In the genomic region with DNA sequence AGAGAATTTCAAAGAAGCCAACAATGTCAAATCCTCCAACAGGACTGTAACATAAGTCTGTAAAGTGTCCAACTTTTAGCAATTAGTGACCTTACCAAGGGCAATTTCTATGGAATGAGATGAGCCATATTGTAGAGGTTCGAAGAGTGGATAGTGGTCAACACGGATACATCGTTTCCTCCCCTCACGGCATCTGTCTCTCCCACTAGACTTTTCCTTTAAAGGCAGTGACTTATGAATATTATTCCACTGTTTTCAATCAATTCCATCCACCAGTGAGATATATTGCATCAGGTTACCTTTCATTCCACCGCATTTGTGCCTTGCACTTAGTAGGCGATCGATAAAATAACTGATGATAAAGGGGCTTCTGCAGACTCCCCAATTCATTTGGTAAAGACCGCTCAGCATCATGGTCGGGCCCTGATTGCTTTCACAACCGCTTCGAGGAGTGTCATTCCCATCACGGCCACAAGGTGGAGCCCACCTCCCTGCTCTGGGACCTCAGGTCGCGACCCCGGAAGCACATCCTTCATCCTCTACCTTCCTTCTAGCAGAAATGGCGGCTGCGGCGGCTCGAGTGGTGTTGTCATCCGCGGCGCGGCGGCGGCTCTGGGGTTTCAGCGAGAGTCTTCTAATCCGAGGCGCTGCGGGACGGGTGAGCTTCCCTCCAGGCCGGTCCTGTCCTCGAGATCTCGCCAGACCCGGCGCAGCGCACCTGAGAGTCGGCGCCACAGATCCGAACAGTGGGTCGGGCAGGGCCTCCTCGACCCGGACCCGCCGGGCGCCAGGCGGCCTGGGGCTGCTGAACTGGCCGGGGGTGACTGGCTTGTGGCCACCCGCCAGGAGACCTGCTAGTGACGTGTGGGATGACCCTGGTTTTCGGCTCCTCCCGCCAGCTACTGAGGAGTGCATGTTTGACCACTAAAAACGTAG, we compare ENCODE assay signal across 1 cellular context.
TF ChIP-seq lines count a peak whose summit lies in the region.

A gene with protein sequence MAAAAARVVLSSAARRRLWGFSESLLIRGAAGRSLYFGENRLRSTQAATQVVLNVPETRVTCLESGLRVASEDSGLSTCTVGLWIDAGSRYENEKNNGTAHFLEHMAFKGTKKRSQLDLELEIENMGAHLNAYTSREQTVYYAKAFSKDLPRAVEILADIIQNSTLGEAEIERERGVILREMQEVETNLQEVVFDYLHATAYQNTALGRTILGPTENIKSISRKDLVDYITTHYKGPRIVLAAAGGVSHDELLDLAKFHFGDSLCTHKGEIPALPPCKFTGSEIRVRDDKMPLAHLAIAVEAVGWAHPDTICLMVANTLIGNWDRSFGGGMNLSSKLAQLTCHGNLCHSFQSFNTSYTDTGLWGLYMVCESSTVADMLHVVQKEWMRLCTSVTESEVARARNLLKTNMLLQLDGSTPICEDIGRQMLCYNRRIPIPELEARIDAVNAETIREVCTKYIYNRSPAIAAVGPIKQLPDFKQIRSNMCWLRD (plus strand): TSS at position 535 of the 936 bp plus-strand sequence. CDS start 25 bp downstream, at position 560.

TF ChIP-seq in K562, 482 proteins besides CTCF, POLR2A, EP300 and RAD21 (continued from another document and continues in another):
- TF ChIP-seq ZNF143 (CRISPR knock-in tag; IDR thresholded peaks at IDR 0.05) = no peak
- no peak for TF ChIP-seq NELFE (IDR thresholded peaks at IDR 0.05; ENCODE audit: insufficient read depth, insufficient read length)
- no peak for TF ChIP-seq ASH1L (IDR thresholded peaks at IDR 0.05; ENCODE audit: borderline replicate concordance, low read depth, partially characterized antibody)
- no peak for TF ChIP-seq ZNF584 (CRISPR knock-in tag; IDR thresholded peaks at IDR 0.05; ENCODE audit: low read depth)
- TF ChIP-seq FOS (IDR thresholded peaks at IDR 0.05; ENCODE audit: extremely low read depth, insufficient read length) = no peak
- TF ChIP-seq, protein P1, sequence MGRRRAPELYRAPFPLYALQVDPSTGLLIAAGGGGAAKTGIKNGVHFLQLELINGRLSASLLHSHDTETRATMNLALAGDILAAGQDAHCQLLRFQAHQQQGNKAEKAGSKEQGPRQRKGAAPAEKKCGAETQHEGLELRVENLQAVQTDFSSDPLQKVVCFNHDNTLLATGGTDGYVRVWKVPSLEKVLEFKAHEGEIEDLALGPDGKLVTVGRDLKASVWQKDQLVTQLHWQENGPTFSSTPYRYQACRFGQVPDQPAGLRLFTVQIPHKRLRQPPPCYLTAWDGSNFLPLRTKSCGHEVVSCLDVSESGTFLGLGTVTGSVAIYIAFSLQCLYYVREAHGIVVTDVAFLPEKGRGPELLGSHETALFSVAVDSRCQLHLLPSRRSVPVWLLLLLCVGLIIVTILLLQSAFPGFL (CRISPR knock-in tag; IDR thresholded peaks at IDR 0.05) = 0 out of 2 replicates have a peak, but pooled peaks have one; percentile 17
- TF ChIP-seq EHMT2 (IDR thresholded peaks at IDR 0.05) = peak; percentile 67; the same call in 1 of the 2 replicates
- no peak for TF ChIP-seq KLF10 (CRISPR knock-in tag; IDR thresholded peaks at IDR 0.05)
- TF ChIP-seq MCM5 (IDR thresholded peaks at IDR 0.05; ENCODE audit: low read depth) = no peak
- TF ChIP-seq ZNF316 (IDR thresholded peaks at IDR 0.05) = no peak; the same call in 1 of the 2 replicates
- peak; percentile 92 for TF ChIP-seq POLR2AphosphoS5 (IDR thresholded peaks at IDR 0.05; ENCODE audit: control insufficient read depth, insufficient read depth, low read depth, low read length)
- TF ChIP-seq SAFB2 (IDR thresholded peaks at IDR 0.05; ENCODE audit: borderline replicate concordance, low read depth, low read length, severe bottlenecking) = no peak
- peak; percentile 61 for TF ChIP-seq NEUROD1 (IDR thresholded peaks at IDR 0.05; ENCODE audit: borderline replicate concordance, low read depth, low read length, partially characterized antibody)
- peak; percentile 85 for TF ChIP-seq ESRRA (IDR thresholded peaks at IDR 0.05; ENCODE audit: borderline replicate concordance, low read depth)
- no peak for TF ChIP-seq GATA2 (CRISPR knock-in tag; IDR thresholded peaks at IDR 0.05)
- peak; percentile 90 for TF ChIP-seq XRCC5 (IDR thresholded peaks at IDR 0.05; ENCODE audit: low read depth, low read length)
- TF ChIP-seq, protein P2, sequence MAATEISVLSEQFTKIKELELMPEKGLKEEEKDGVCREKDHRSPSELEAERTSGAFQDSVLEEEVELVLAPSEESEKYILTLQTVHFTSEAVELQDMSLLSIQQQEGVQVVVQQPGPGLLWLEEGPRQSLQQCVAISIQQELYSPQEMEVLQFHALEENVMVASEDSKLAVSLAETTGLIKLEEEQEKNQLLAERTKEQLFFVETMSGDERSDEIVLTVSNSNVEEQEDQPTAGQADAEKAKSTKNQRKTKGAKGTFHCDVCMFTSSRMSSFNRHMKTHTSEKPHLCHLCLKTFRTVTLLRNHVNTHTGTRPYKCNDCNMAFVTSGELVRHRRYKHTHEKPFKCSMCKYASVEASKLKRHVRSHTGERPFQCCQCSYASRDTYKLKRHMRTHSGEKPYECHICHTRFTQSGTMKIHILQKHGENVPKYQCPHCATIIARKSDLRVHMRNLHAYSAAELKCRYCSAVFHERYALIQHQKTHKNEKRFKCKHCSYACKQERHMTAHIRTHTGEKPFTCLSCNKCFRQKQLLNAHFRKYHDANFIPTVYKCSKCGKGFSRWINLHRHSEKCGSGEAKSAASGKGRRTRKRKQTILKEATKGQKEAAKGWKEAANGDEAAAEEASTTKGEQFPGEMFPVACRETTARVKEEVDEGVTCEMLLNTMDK (IDR thresholded peaks at IDR 0.05; ENCODE audit: borderline replicate concordance, insufficient read depth, low read depth, low read length, poor library complexity, severe bottlenecking) = peak; percentile 92
- peak; percentile 82 for TF ChIP-seq CREM (IDR thresholded peaks at IDR 0.05; ENCODE audit: low read depth)
- peak; percentile 48; the same call in 1 of the 2 replicates for TF ChIP-seq SOX6 (IDR thresholded peaks at IDR 0.05)
- TF ChIP-seq, protein P3, sequence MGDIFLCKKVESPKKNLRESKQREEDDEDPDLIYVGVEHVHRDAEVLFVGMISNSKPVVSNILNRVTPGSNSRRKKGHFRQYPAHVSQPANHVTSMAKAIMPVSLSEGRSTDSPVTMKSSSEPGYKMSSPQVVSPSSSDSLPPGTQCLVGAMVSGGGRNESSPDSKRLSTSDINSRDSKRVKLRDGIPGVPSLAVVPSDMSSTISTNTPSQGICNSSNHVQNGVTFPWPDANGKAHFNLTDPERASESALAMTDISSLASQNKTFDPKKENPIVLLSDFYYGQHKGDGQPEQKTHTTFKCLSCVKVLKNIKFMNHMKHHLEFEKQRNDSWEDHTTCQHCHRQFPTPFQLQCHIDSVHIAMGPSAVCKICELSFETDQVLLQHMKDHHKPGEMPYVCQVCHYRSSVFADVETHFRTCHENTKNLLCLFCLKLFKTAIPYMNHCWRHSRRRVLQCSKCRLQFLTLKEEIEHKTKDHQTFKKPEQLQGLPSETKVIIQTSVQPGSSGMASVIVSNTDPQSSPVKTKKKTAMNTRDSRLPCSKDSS (IDR thresholded peaks at IDR 0.05; ENCODE audit: low read depth, partially characterized antibody) = no peak
- TF ChIP-seq, protein P4, sequence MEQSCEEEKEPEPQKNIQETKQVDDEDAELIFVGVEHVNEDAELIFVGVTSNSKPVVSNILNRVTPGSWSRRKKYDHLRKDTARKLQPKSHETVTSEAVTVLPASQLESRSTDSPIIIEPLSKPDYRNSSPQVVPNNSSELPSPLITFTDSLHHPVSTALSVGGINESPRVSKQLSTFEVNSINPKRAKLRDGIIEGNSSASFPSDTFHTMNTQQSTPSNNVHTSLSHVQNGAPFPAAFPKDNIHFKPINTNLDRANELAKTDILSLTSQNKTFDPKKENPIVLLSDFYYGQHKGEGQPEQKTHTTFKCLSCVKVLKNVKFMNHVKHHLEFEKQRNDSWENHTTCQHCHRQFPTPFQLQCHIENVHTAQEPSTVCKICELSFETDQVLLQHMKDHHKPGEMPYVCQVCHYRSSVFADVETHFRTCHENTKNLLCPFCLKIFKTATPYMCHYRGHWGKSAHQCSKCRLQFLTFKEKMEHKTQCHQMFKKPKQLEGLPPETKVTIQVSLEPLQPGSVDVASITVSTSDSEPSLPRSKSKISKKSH (CRISPR knock-in tag; IDR thresholded peaks at IDR 0.05) = no peak
- peak; percentile 42; the same call in 1 of the 2 replicates for TF ChIP-seq KLF1 (tag; IDR thresholded peaks at IDR 0.05)
- TF ChIP-seq ADNP (tag; IDR thresholded peaks at IDR 0.05) = no peak
- TF ChIP-seq CTBP1 (IDR thresholded peaks at IDR 0.05; ENCODE audit: borderline replicate concordance) = peak; percentile 96
- no peak for TF ChIP-seq BMI1 (IDR thresholded peaks at IDR 0.05; ENCODE audit: low read length)
- TF ChIP-seq, protein P5, sequence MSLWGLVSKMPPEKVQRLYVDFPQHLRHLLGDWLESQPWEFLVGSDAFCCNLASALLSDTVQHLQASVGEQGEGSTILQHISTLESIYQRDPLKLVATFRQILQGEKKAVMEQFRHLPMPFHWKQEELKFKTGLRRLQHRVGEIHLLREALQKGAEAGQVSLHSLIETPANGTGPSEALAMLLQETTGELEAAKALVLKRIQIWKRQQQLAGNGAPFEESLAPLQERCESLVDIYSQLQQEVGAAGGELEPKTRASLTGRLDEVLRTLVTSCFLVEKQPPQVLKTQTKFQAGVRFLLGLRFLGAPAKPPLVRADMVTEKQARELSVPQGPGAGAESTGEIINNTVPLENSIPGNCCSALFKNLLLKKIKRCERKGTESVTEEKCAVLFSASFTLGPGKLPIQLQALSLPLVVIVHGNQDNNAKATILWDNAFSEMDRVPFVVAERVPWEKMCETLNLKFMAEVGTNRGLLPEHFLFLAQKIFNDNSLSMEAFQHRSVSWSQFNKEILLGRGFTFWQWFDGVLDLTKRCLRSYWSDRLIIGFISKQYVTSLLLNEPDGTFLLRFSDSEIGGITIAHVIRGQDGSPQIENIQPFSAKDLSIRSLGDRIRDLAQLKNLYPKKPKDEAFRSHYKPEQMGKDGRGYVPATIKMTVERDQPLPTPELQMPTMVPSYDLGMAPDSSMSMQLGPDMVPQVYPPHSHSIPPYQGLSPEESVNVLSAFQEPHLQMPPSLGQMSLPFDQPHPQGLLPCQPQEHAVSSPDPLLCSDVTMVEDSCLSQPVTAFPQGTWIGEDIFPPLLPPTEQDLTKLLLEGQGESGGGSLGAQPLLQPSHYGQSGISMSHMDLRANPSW (CRISPR knock-in tag; IDR thresholded peaks at IDR 0.05) = peak; percentile 86; the same call in 1 of the 2 replicates
- TF ChIP-seq, protein P6, sequence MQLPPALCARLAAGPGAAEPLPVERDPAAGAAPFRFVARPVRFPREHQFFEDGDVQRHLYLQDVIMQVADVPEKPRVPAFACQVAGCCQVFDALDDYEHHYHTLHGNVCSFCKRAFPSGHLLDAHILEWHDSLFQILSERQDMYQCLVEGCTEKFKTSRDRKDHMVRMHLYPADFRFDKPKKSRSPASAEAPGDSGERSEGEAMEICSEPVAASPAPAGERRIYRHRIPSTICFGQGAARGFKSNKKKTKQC (CRISPR knock-in tag; IDR thresholded peaks at IDR 0.05) = peak; percentile 75; the same call in 1 of the 2 replicates
- TF ChIP-seq ZC3H4 (CRISPR knock-in tag; IDR thresholded peaks at IDR 0.05; ENCODE audit: borderline replicate concordance) = no peak
- TF ChIP-seq, protein P7, sequence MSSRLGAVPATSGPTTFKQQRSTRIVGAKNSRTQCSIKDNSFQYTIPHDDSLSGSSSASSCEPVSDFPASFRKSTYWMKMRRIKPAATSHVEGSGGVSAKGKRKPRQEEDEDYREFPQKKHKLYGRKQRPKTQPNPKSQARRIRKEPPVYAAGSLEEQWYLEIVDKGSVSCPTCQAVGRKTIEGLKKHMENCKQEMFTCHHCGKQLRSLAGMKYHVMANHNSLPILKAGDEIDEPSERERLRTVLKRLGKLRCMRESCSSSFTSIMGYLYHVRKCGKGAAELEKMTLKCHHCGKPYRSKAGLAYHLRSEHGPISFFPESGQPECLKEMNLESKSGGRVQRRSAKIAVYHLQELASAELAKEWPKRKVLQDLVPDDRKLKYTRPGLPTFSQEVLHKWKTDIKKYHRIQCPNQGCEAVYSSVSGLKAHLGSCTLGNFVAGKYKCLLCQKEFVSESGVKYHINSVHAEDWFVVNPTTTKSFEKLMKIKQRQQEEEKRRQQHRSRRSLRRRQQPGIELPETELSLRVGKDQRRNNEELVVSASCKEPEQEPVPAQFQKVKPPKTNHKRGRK (tag; IDR thresholded peaks at IDR 0.05) = no peak
- TF ChIP-seq ETV5 (CRISPR knock-in tag; IDR thresholded peaks at IDR 0.05; ENCODE audit: low read depth) = peak; percentile 83; the same call in 1 of the 2 replicates
- no peak for TF ChIP-seq ZNF121 (CRISPR knock-in tag; conservative IDR thresholded peaks at IDR 0.05)
- TF ChIP-seq, protein P8, sequence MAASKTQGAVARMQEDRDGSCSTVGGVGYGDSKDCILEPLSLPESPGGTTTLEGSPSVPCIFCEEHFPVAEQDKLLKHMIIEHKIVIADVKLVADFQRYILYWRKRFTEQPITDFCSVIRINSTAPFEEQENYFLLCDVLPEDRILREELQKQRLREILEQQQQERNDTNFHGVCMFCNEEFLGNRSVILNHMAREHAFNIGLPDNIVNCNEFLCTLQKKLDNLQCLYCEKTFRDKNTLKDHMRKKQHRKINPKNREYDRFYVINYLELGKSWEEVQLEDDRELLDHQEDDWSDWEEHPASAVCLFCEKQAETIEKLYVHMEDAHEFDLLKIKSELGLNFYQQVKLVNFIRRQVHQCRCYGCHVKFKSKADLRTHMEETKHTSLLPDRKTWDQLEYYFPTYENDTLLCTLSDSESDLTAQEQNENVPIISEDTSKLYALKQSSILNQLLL (CRISPR knock-in tag; IDR thresholded peaks at IDR 0.05; ENCODE audit: borderline replicate concordance) = no peak
- peak in 1 of 2 experiments; percentile 43; a peak in 1 of 4 replicates for TF ChIP-seq SIN3A (IDR thresholded peaks at IDR 0.05; ENCODE audit: borderline replicate concordance in 2 of 2, control insufficient read depth in 1 of 2, low read depth in 2 of 2, low read length in 2 of 2)
- TF ChIP-seq, protein P9, sequence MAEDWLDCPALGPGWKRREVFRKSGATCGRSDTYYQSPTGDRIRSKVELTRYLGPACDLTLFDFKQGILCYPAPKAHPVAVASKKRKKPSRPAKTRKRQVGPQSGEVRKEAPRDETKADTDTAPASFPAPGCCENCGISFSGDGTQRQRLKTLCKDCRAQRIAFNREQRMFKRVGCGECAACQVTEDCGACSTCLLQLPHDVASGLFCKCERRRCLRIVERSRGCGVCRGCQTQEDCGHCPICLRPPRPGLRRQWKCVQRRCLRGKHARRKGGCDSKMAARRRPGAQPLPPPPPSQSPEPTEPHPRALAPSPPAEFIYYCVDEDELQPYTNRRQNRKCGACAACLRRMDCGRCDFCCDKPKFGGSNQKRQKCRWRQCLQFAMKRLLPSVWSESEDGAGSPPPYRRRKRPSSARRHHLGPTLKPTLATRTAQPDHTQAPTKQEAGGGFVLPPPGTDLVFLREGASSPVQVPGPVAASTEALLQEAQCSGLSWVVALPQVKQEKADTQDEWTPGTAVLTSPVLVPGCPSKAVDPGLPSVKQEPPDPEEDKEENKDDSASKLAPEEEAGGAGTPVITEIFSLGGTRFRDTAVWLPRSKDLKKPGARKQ (CRISPR knock-in tag; IDR thresholded peaks at IDR 0.05) = no peak
- no peak for TF ChIP-seq HDGF (IDR thresholded peaks at IDR 0.05)
- TF ChIP-seq, protein P10, sequence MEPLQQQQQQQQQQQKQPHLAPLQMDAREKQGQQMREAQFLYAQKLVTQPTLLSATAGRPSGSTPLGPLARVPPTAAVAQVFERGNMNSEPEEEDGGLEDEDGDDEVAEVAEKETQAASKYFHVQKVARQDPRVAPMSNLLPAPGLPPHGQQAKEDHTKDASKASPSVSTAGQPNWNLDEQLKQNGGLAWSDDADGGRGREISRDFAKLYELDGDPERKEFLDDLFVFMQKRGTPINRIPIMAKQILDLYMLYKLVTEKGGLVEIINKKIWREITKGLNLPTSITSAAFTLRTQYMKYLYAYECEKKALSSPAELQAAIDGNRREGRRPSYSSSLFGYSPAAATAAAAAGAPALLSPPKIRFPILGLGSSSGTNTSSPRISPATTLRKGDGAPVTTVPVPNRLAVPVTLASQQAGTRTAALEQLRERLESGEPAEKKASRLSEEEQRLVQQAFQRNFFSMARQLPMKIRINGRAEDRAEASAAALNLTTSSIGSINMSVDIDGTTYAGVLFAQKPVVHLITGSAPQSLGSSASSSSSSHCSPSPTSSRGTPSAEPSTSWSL (CRISPR knock-in tag; IDR thresholded peaks at IDR 0.05; ENCODE audit: borderline replicate concordance) = no peak
- peak; percentile 67; the same call in 1 of the 2 replicates for TF ChIP-seq FOXP1 (CRISPR knock-in tag; IDR thresholded peaks at IDR 0.05)
